Comparison of ENCODE assay signal across 21 cellular contexts in genomic region chr2:43065871-43066270, GRCh38.
DNase-seq lines count a peak whose midpoint lies in the region; ATAC-seq and TF ChIP-seq lines count a peak whose summit lies in the region.
"Had no signal": no experiment of that assay in that cellular context is flagged by ENCODE, and none has a peak within 500 bp of the region (broad histone marks: within the 10 kb centered on the region; RNA-seq: fewer than 3 reads in every experiment).

No MANE protein-coding gene starts in this region.

- no peaks in the 10 kb centered on the region for H4K20me1 ChIP-seq in neural progenitor cell (ENCODE audit: low read depth)

- H3K36me3 Mint-ChIP-seq in chondrocyte (ENCODE audit: low read depth) (peaks cover 6% of the 10 kb centered on the region), neural progenitor cell (peaks cover 5% of the 10 kb centered on the region)
- H3K36me3 Mint-ChIP-seq in stimulated activated memory B cell treated with anti-CD40 and anti-IgM and Interleukin-4, amounts not matched to agents 10 μg/mL and 1 μg/mL and 100 μg/mL, for 72 hours = peaks cover 4% of the 10 kb centered on the region
- H3K36me3 Mint-ChIP-seq in CD8-positive, alpha-beta T cell = no peaks in the 10 kb centered on the region

- DNase-seq in Right ventricle myocardium inferior (ENCODE audit: missing footprints) = peak; percentile 27
- DNase-seq in heart right ventricle = no peak
- DNase-seq in chondrocyte (ENCODE audit: low spot score) = peak; percentile 57
- no peak for DNase-seq in neural progenitor cell (ENCODE audit: low spot score)
- no peak for DNase-seq in CD8-positive, alpha-beta T cell
- no peak for DNase-seq in epidermal melanocyte (ENCODE audit: insufficient read length, low spot score)
- DNase-seq: BE2C; CD4-positive, alpha-beta T cell; DMS153; GF-D8; GM23248; NCI-H1417; NCI-H187 treated with DMSO at 0.1 percent for 48 hours; NCI-H2227 treated with DMSO at 0.1 percent for 48 hours; NCI-H510A treated with DMSO at 0.1 percent for 48 hours; NCI-H774; SHP77 treated with DMSO at 0.1 percent for 48 hours had no signal

- H3K27ac Mint-ChIP-seq in chondrocyte (ENCODE audit: unreplicated experiment) = no peak overlapping the region
- H3K27ac Mint-ChIP-seq in neural progenitor cell = peak overlapping the region; percentile 6
- H3K27ac Mint-ChIP-seq in stimulated activated memory B cell treated with anti-CD40 and anti-IgM and Interleukin-4, amounts not matched to agents 10 μg/mL and 1 μg/mL and 100 μg/mL, for 72 hours = peak overlapping the region; percentile 8
- H3K27ac Mint-ChIP-seq in CD8-positive, alpha-beta T cell = no peak overlapping the region
- H3K27ac Mint-ChIP-seq: CD4-positive, alpha-beta T cell had no signal

- H3K4me3 ChIP-seq in heart right ventricle = no peak overlapping the region
- no peak overlapping the region for H3K4me3 ChIP-seq in neural progenitor cell
- H3K4me3 ChIP-seq in CD8-positive, alpha-beta T cell (ENCODE audit: low read depth, low read length) = no peak overlapping the region
- H3K4me3 ChIP-seq: GM23248, HAP-1, K562 had no signal

- H3K27me3 ChIP-seq in heart right ventricle = no peaks in the 10 kb centered on the region
- H3K27me3 ChIP-seq in neural progenitor cell = no peaks in the 10 kb centered on the region
- H3K27me3 ChIP-seq in CD8-positive, alpha-beta T cell (ENCODE audit: insufficient read depth, low read length) = no peaks in the 10 kb centered on the region
- H3K27me3 ChIP-seq: BE2C had no signal

- no peaks in the 10 kb centered on the region for H3K79me2 ChIP-seq in neural progenitor cell (ENCODE audit: low read depth)

- H3K9me3 ChIP-seq in heart right ventricle (peaks cover 0 to 14% (median 0%) of the 10 kb centered on the region in 11 donors), neural progenitor cell (ENCODE audit: low read depth) (peaks cover 5% of the 10 kb centered on the region)
- no peaks in the 10 kb centered on the region for H3K9me3 ChIP-seq in CD8-positive, alpha-beta T cell (ENCODE audit: low read length)
- H3K9me3 ChIP-seq: BE2C had no signal

- H3K36me3 ChIP-seq in heart right ventricle (no peaks in the 10 kb centered on the region), neural progenitor cell (no peaks in the 10 kb centered on the region)
- no peaks in the 10 kb centered on the region for H3K36me3 ChIP-seq in CD8-positive, alpha-beta T cell (ENCODE audit: insufficient read depth, low read length)
- H3K36me3 ChIP-seq: BE2C, HAP-1 had no signal

- H2AFZ ChIP-seq in neural progenitor cell (replicated peaks) = no peak overlapping the region
- H2AFZ ChIP-seq: GM23248 had no signal

- intact Hi-C loops in Right ventricle myocardium inferior (cut with DNase I) = no loop called here
- intact Hi-C loops in heart right ventricle (cut with DNase I) = no loop called here
- intact Hi-C loops in CD8-positive, alpha-beta T cell (cut with DNase I, micrococcal nuclease) = no loop called here

- no peak overlapping the region for H3K9ac ChIP-seq in neural progenitor cell
- H3K9ac ChIP-seq: GM23248 had no signal

- H3K4me2 ChIP-seq in neural progenitor cell = no peak overlapping the region

- H3K4me1 Mint-ChIP-seq in chondrocyte (ENCODE audit: low read depth) (peaks cover 21% of the 10 kb centered on the region), neural progenitor cell (peaks cover 26% of the 10 kb centered on the region)
- H3K4me1 Mint-ChIP-seq in stimulated activated memory B cell treated with anti-CD40 and anti-IgM and Interleukin-4, amounts not matched to agents 10 μg/mL and 1 μg/mL and 100 μg/mL, for 72 hours = no peaks in the 10 kb centered on the region
- peaks cover 1% of the 10 kb centered on the region for H3K4me1 Mint-ChIP-seq in CD8-positive, alpha-beta T cell (ENCODE audit: low read depth)

- peaks cover 6 to 25% (median 19%) of the 10 kb centered on the region in 9 donors for H3K4me1 ChIP-seq in heart right ventricle
- peaks cover 28% of the 10 kb centered on the region for H3K4me1 ChIP-seq in neural progenitor cell
- no peaks in the 10 kb centered on the region for H3K4me1 ChIP-seq in CD8-positive, alpha-beta T cell (ENCODE audit: insufficient read depth, low read length)
- H3K4me1 ChIP-seq: HAP-1 had no signal

- CTCF ChIA-PET in CD8-positive, alpha-beta T cell (lab: Charles Lee) = interaction anchor here (0.7 kb wide), 1 partner anchor 547 kb away, joined by 3 read pairs; no protein-coding TSS in a partner anchor

- H3K27ac ChIP-seq in heart right ventricle (no peak overlapping the region), neural progenitor cell (peak overlapping the region; percentile 58)
- H3K27ac ChIP-seq in CD8-positive, alpha-beta T cell (ENCODE audit: low read depth, low read length) = no peak overlapping the region
- H3K27ac ChIP-seq: GM23248 had no signal

- TF ChIP-seq CTCF in heart right ventricle (IDR thresholded peaks at IDR 0.05) (no peak), chondrocyte (IDR thresholded peaks at IDR 0.05) (no peak), neural progenitor cell (IDR thresholded peaks at IDR 0.05) (no peak)
- TF ChIP-seq CTCF in CD8-positive, alpha-beta T cell (IDR thresholded peaks at IDR 0.05) = no peak

- H3K27me3 Mint-ChIP-seq in chondrocyte (ENCODE audit: low read depth) (no peaks in the 10 kb centered on the region), neural progenitor cell (ENCODE audit: insufficient read depth, low read depth) (peaks cover 15% of the 10 kb centered on the region)
- H3K27me3 Mint-ChIP-seq in stimulated activated memory B cell treated with anti-CD40 and anti-IgM and Interleukin-4, amounts not matched to agents 10 μg/mL and 1 μg/mL and 100 μg/mL, for 72 hours = peaks cover 10% of the 10 kb centered on the region
- H3K27me3 Mint-ChIP-seq in CD8-positive, alpha-beta T cell (ENCODE audit: low read depth) = no peaks in the 10 kb centered on the region
- H3K27me3 Mint-ChIP-seq: CD4-positive, alpha-beta T cell had no signal

- H3K9me3 Mint-ChIP-seq in chondrocyte (ENCODE audit: low read depth) (peaks cover 9% of the 10 kb centered on the region), neural progenitor cell (peaks cover 20% of the 10 kb centered on the region)
- H3K9me3 Mint-ChIP-seq in stimulated activated memory B cell treated with anti-CD40 and anti-IgM and Interleukin-4, amounts not matched to agents 10 μg/mL and 1 μg/mL and 100 μg/mL, for 72 hours = peaks cover 3% of the 10 kb centered on the region
- H3K9me3 Mint-ChIP-seq in CD8-positive, alpha-beta T cell = no peaks in the 10 kb centered on the region

- peaks cover 24% of the 10 kb centered on the region for H3F3A ChIP-seq in neural progenitor cell (ENCODE audit: low read depth)

- POLR2A ChIA-PET in CD8-positive, alpha-beta T cell (lab: Charles Lee) = interaction anchor here (0.5 to 0.6 kb wide), 2 partner anchors 103 to 357 kb away, joined by 3 read pairs; no protein-coding TSS in a partner anchor

- H3K4me3 Mint-ChIP-seq in chondrocyte (ENCODE audit: unreplicated experiment) = no peak overlapping the region
- no peak overlapping the region for H3K4me3 Mint-ChIP-seq in neural progenitor cell
- H3K4me3 Mint-ChIP-seq in stimulated activated memory B cell treated with anti-CD40 and anti-IgM and Interleukin-4, amounts not matched to agents 10 μg/mL and 1 μg/mL and 100 μg/mL, for 72 hours = no peak overlapping the region
- no peak overlapping the region for H3K4me3 Mint-ChIP-seq in CD8-positive, alpha-beta T cell
- H3K4me3 Mint-ChIP-seq: CD4-positive, alpha-beta T cell had no signal

- no peak for ATAC-seq in Right ventricle myocardium inferior
- ATAC-seq in heart right ventricle = no peak
- no peak for ATAC-seq in stimulated activated memory B cell treated with anti-CD40 and anti-IgM and Interleukin-4, amounts not matched to agents 10 μg/mL and 1 μg/mL and 100 μg/mL, for 72 hours
- ATAC-seq in CD8-positive, alpha-beta T cell = no peak
- no peak for ATAC-seq in GM18867 (IDR thresholded peaks at IDR 0.05; ENCODE audit: unreplicated experiment)
- ATAC-seq: K562 had no signal

- 95 to 97% methylated on average over 10 of the region's 10 CpGs for WGBS in heart right ventricle, 2 donors

Comparison
In these comparisons a context has a peak if more than half of its experiments do, and no peak if none do; other contexts are left out.
1. DNase-seq: peak in Right ventricle myocardium inferior (single experiment) and chondrocyte (single experiment); none in heart right ventricle (0 of 2), neural progenitor cell (single experiment), CD8-positive, alpha-beta T cell (0 of 7) and epidermal melanocyte (single experiment).
2. H3K27ac Mint-ChIP-seq: peak in neural progenitor cell (single experiment) and stimulated activated memory B cell treated with anti-CD40 and anti-IgM and Interleukin-4, amounts not matched to agents 10 μg/mL and 1 μg/mL and 100 μg/mL, for 72 hours (single experiment); none in chondrocyte (single experiment) and CD8-positive, alpha-beta T cell (single experiment).